ENCODE assay signal across 8 cellular contexts in genomic region chr10:45229823-45230222, GRCh38.
"Had no signal": no experiment of that assay in that cellular context is flagged by ENCODE, and none has a peak within 500 bp of the region (broad histone marks: within the 10 kb centered on the region; RNA-seq: fewer than 3 reads in every experiment).

No MANE protein-coding gene starts in this region.

- FAIRE-seq: HepG2, HTR-8/SVneo had no signal

- H3K27ac ChIP-seq: HL-60, KMS-11 had no signal

- H3K9ac ChIP-seq: KMS-11 had no signal

- H3K4me2 ChIP-seq: KMS-11 had no signal

- DNase-seq: IMR-90, Karpas-422, KBM-7, KG1 had no signal

- ATAC-seq: HepG2 had no signal
